ENCODE assay signal across 1 cellular context in the genomic region with DNA sequence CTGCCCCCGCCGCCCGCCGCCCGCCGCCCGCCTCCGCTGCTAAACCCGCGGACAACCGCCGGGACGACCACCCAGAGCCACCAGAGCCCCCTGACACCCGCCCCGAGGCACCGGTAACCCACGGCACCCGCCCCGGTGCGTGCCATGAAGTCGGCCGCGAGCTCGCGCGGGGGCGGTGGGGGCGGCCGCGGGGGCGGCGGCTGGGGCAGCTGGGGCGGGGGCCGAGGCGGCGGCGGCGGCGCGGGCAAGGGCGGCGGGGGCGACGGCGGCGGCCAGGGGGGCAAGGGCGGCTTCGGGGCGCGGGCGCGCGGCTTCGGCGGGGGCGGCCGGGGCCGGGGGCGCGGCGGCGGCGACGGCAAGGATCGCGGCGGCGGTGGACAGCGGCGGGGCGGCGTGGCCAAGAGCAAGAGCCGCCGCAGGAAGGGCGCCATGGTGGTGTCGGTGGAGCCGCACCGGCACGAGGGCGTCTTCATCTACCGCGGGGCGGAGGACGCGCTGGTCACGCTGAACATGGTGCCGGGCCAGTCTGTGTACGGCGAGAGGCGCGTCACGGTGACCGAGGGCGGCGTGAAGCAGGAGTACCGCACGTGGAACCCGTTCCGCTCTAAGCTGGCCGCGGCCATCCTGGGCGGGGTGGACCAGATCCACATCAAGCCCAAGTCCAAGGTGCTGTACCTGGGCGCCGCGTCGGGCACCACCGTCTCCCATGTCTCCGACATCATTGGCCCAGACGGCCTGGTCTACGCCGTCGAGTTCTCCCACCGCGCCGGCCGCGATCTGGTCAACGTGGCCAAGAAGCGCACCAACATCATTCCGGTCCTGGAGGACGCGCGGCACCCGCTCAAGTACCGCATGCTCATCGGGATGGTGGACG.
TF ChIP-seq lines count a peak whose summit lies in the region.

No MANE protein-coding gene starts in this region.

TF ChIP-seq in H1, 55 proteins besides CTCF, POLR2A, EP300 and RAD21:
- TF ChIP-seq BRCA1 (IDR thresholded peaks at IDR 0.05; ENCODE audit: low read depth, low read length) (no peak), CBX5 (IDR thresholded peaks at IDR 0.05; ENCODE audit: low read depth, low read length) (no peak), RNF2 (IDR thresholded peaks at IDR 0.05; ENCODE audit: borderline replicate concordance, low read depth, low read length, missing control alignments, poor library complexity, severe bottlenecking) (peak; percentile 60), KDM4A (IDR thresholded peaks at IDR 0.05; ENCODE audit: low read depth, low read length, severe bottlenecking) (peak; percentile 89), SUZ12 (IDR thresholded peaks at IDR 0.05; ENCODE audit: low read length) (peak; percentile 46; the same call in 1 of the 2 replicates), SAP30 (IDR thresholded peaks at IDR 0.05; ENCODE audit: insufficient read depth, insufficient replicate concordance, low read length) (no peak), SP4 (IDR thresholded peaks at IDR 0.05; ENCODE audit: low read length) (no peak), RBBP5 (IDR thresholded peaks at IDR 0.05; ENCODE audit: borderline replicate concordance, low read depth, low read length) (0 out of 2 replicates have a peak, but pooled peaks have one; percentile 43), CEBPB (IDR thresholded peaks at IDR 0.05; ENCODE audit: low read depth, low read length) (no peak), CBX8 (IDR thresholded peaks at IDR 0.05; ENCODE audit: borderline replicate concordance, low read depth, low read length) (no peak), GABPA (IDR thresholded peaks at IDR 0.05; ENCODE audit: borderline replicate concordance, insufficient read depth, low read length) (no peak), PHF8 (conservative IDR thresholded peaks at IDR 0.05; ENCODE audit: low read depth, low read length) (no peak)
- TF ChIP-seq, protein P1, sequence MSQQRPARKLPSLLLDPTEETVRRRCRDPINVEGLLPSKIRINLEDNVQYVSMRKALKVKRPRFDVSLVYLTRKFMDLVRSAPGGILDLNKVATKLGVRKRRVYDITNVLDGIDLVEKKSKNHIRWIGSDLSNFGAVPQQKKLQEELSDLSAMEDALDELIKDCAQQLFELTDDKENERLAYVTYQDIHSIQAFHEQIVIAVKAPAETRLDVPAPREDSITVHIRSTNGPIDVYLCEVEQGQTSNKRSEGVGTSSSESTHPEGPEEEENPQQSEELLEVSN (IDR thresholded peaks at IDR 0.05), result peak; percentile 93
- TF ChIP-seq, protein P2, sequence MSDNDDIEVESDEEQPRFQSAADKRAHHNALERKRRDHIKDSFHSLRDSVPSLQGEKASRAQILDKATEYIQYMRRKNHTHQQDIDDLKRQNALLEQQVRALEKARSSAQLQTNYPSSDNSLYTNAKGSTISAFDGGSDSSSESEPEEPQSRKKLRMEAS (IDR thresholded peaks at IDR 0.05), result peak; percentile 97
- TF ChIP-seq, protein P3, sequence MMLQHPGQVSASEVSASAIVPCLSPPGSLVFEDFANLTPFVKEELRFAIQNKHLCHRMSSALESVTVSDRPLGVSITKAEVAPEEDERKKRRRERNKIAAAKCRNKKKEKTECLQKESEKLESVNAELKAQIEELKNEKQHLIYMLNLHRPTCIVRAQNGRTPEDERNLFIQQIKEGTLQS (IDR thresholded peaks at IDR 0.05; ENCODE audit: insufficient read depth, low read depth, low read length), result no peak
